8 cellular contexts compared by ENCODE assay signal in the genomic region with DNA sequence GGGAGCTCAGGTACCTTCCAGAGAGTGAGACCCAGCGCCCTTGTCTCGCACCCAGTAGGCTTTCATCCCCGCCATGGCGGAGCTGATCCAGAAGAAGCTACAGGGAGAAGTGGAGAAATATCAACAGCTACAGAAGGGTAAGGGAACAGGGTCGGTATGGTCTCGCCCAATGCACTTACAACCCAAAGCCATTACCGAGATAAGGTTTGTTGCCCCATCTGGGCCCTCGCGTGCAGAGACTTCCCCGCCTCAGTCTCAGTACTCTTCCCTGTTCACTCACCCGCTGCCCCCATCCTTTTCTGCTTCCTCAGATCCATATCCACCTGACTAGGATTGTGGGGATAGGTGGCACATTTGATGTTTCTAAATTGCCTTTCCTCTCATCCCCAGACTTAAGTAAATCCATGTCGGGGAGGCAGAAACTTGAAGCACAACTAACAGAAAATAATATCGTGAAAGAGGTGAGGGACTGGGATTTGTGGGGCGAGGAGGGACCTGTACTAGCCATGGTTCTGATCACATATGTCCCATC. TPM values are rescaled to one million over a fixed set of nuclear protein-coding genes. Genes with fewer than 3 reads are reported as not detected.
DNase-seq lines count a peak whose midpoint lies in the region; ATAC-seq and TF ChIP-seq lines count a peak whose summit lies in the region.

No MANE protein-coding gene starts in this region.

- TF ChIP-seq EP300 in sigmoid colon (IDR thresholded peaks at IDR 0.05): no peak

- no peak for DNase-seq in cardiac muscle cell (ENCODE audit: low read depth in 1 of 2, low spot score in 1 of 2)
- DNase-seq in left ventricle myocardium superior: no peak
- DNase-seq in RWPE2 (ENCODE audit: low spot score): no peak
- DNase-seq in fibroblast of lung (ENCODE audit: low read depth in 2 of 2): no peak
- no peak for DNase-seq in sigmoid colon
- DNase-seq in COLO829 (ENCODE audit: low spot score): no peak
- no peak for DNase-seq in activated CD4-positive, alpha-beta T cell treated with anti-CD3 and anti-CD28 coated beads, Interleukin-2, amount 50 U/mL, for 48 hours
- DNase-seq in activated gamma-delta T cell treated with Interleukin-2 at 50 U/mL for 16 hours: no peak

- H4K20me1 ChIP-seq in fibroblast of lung (ENCODE audit: control insufficient read depth, extremely low read depth, insufficient read depth, low read length): no peaks in the 10 kb centered on the region

- no peak for TF ChIP-seq POLR2A in sigmoid colon (IDR thresholded peaks at IDR 0.05)

- ATAC-seq in left ventricle myocardium superior: no peak
- peak; percentile 26 for ATAC-seq in RWPE2 (ENCODE audit: low read depth)

- H3K4me2 ChIP-seq in fibroblast of lung (ENCODE audit: extremely low read depth, insufficient read depth, low read length): peak overlapping the region; percentile 100

- peak overlapping the region; percentile 74 for H3K4me3 ChIP-seq in cardiac muscle cell
- H3K4me3 ChIP-seq in RWPE2 (ENCODE audit: severe bottlenecking): peak overlapping the region; percentile 76
- peak overlapping the region; percentile 86 to 99 (median 94) for H3K4me3 ChIP-seq in fibroblast of lung (replicated peaks in 1 of 4; ENCODE audit: control extremely low read depth in 1 of 4, insufficient read depth in 1 of 4, low read depth in 3 of 4, low read length in 4 of 4)
- peak overlapping the region; percentile 61 to 73 (median 69) for H3K4me3 ChIP-seq in sigmoid colon

- no peak for TF ChIP-seq CTCF in cardiac muscle cell (IDR thresholded peaks at IDR 0.05; ENCODE audit: low read depth, low read length)
- TF ChIP-seq CTCF in RWPE2 (IDR thresholded peaks at IDR 0.05; ENCODE audit: poor library complexity, severe bottlenecking): no peak
- no peak for TF ChIP-seq CTCF in fibroblast of lung (conservative IDR thresholded peaks at IDR 0.05 in 1 of 2, IDR thresholded peaks at IDR 0.05 in 1 of 2; ENCODE audit: low read depth in 1 of 2, low read length in 2 of 2)
- TF ChIP-seq CTCF in sigmoid colon (IDR thresholded peaks at IDR 0.05): no peak

- H3K36me3 ChIP-seq in cardiac muscle cell (peaks cover 22% of the 10 kb centered on the region), RWPE2 (ENCODE audit: low read depth) (peaks cover 57% of the 10 kb centered on the region), fibroblast of lung (ENCODE audit: control insufficient read depth, insufficient read depth, low read length) (peaks cover 29% of the 10 kb centered on the region), sigmoid colon (peaks cover 14 to 70% (median 32%) of the 10 kb centered on the region in 4 donors)

- peak overlapping the region; percentile 58 for H2AFZ ChIP-seq in fibroblast of lung (ENCODE audit: low read length)

- 3 to 5% methylated on average over 14 of the region's 14 CpGs for WGBS in sigmoid colon, 2 donors

- H3K4me1 ChIP-seq in cardiac muscle cell (ENCODE audit: low read depth) (peaks cover 4% of the 10 kb centered on the region), RWPE2 (ENCODE audit: insufficient read depth, poor library complexity, severe bottlenecking) (no peaks in the 10 kb centered on the region), fibroblast of lung (ENCODE audit: control insufficient read depth, extremely low read depth, insufficient read depth, low read length) (peaks cover 11% of the 10 kb centered on the region), sigmoid colon (peaks cover 0 to 30% (median 23%) of the 10 kb centered on the region in 4 donors)

- H3K27ac ChIP-seq in cardiac muscle cell (peak overlapping the region; percentile 22), RWPE2 (ENCODE audit: poor library complexity, severe bottlenecking) (peak overlapping the region; percentile 23), fibroblast of lung (ENCODE audit: insufficient read depth, low read length) (peak overlapping the region; percentile 75), sigmoid colon (peak overlapping the region; percentile 80 to 88 (median 82))

- H3K79me2 ChIP-seq in fibroblast of lung (ENCODE audit: control insufficient read depth, insufficient read depth, low read length): peaks cover 31% of the 10 kb centered on the region

- H3K27me3 ChIP-seq in cardiac muscle cell (no peaks in the 10 kb centered on the region), RWPE2 (ENCODE audit: insufficient read depth, poor library complexity, severe bottlenecking) (no peaks in the 10 kb centered on the region), fibroblast of lung (ENCODE audit: control insufficient read depth, insufficient read depth, low read length) (no peaks in the 10 kb centered on the region), sigmoid colon (no peaks in the 10 kb centered on the region)

- peak overlapping the region; percentile 73 for H3K9ac ChIP-seq in fibroblast of lung (ENCODE audit: insufficient read depth, low read length)

- no peaks in the 10 kb centered on the region for H3K9me3 ChIP-seq in cardiac muscle cell (ENCODE audit: low read depth)
- H3K9me3 ChIP-seq in RWPE2 (ENCODE audit: severe bottlenecking): no peaks in the 10 kb centered on the region
- no peaks in the 10 kb centered on the region for H3K9me3 ChIP-seq in fibroblast of lung (ENCODE audit: control insufficient read depth, insufficient read depth, low read depth, low read length)
- H3K9me3 ChIP-seq in sigmoid colon: no peaks in the 10 kb centered on the region

- intact Hi-C loops in left ventricle myocardium superior (cut with micrococcal nuclease) (no loop called here), sigmoid colon (cut with DNase I) (no loop called here)

RNA-seq across cellular contexts. Expression of a gene that starts 0.4 kb away (rescaled TPM):
- 72.8 and 95.3 TPM in 2 replicates for total RNA-seq in cardiac muscle cell
- polyA plus RNA-seq in cardiac muscle cell: 34.2 and 35.1 TPM in 2 replicates
- total RNA-seq in left ventricle myocardium superior: 57.3 TPM
- 39.8 and 43.1 TPM in 2 replicates for total RNA-seq in fibroblast of lung
- 46.7 and 50.5 TPM in 2 replicates for polyA plus RNA-seq in fibroblast of lung
- polyA plus RNA-seq in fibroblast of lung (2012): 88.3 and 89.0 TPM in 2 replicates
- 0.71 and 5.1 TPM in 2 replicates for polyA minus RNA-seq in fibroblast of lung (ENCODE audit: low replicate concordance)
- 10 to 100 TPM in 3 of 4 donors, 1 to 10 TPM in 1; 7.5 to 56.1 (median 31.8) TPM for total RNA-seq in sigmoid colon
- polyA plus RNA-seq in sigmoid colon: 100 to 1,000 TPM; 131 to 173 (median 144) TPM

RNA-seq across cellular contexts. Expression of a gene that starts 0.8 kb away (rescaled TPM):
- total RNA-seq in cardiac muscle cell: 34.8 and 58.9 TPM in 2 replicates
- polyA plus RNA-seq in cardiac muscle cell: 46.3 and 70.4 TPM in 2 replicates
- 15.1 TPM for total RNA-seq in left ventricle myocardium superior
- 55.2 and 67.3 TPM in 2 replicates for total RNA-seq in fibroblast of lung
- 31.1 and 45.0 TPM in 2 replicates for polyA plus RNA-seq in fibroblast of lung
- 42.9 and 62.3 TPM in 2 replicates for polyA plus RNA-seq in fibroblast of lung (2012)
- 37.5 and 130 TPM in 2 replicates for polyA minus RNA-seq in fibroblast of lung (ENCODE audit: low replicate concordance)
- 10 to 100 TPM; 28.2 to 41.6 (median 37.4) TPM for total RNA-seq in sigmoid colon
- 10 to 100 TPM; 15.3 to 51.2 (median 30.0) TPM for polyA plus RNA-seq in sigmoid colon

RNA-seq across cellular contexts. Expression of a gene that starts 8.9 kb away (rescaled TPM):
- 61.8 and 89.8 TPM in 2 replicates for total RNA-seq in cardiac muscle cell
- 86.1 and 115 TPM in 2 replicates for polyA plus RNA-seq in cardiac muscle cell
- total RNA-seq in left ventricle myocardium superior: 59.4 TPM
- total RNA-seq in fibroblast of lung: 22.1 and 22.8 TPM in 2 replicates
- polyA plus RNA-seq in fibroblast of lung: 17.4 and 20.5 TPM in 2 replicates
- 20.2 and 26.1 TPM in 2 replicates for polyA plus RNA-seq in fibroblast of lung (2012)
- polyA minus RNA-seq in fibroblast of lung (ENCODE audit: low replicate concordance): 54.9 and 57.4 TPM in 2 replicates
- total RNA-seq in sigmoid colon: 10 to 100 TPM; 33.2 to 48.9 (median 37.9) TPM
- polyA plus RNA-seq in sigmoid colon: 10 to 100 TPM in 2 of 3 donors, 1 to 10 TPM in 1; 5.8 to 40.2 (median 18.0) TPM

RNA-seq across cellular contexts. Expression of a gene that starts 12.9 kb away (rescaled TPM):
- total RNA-seq in cardiac muscle cell: 11.7 and 15.5 TPM in 2 replicates
- 11.0 and 15.8 TPM in 2 replicates for polyA plus RNA-seq in cardiac muscle cell
- 6.9 TPM for total RNA-seq in left ventricle myocardium superior
- total RNA-seq in fibroblast of lung: 5.1 and 11.1 TPM in 2 replicates
- 1.6 and 2.3 TPM in 2 replicates for polyA plus RNA-seq in fibroblast of lung
- 3.0 and 4.0 TPM in 2 replicates for polyA plus RNA-seq in fibroblast of lung (2012)
- polyA minus RNA-seq in fibroblast of lung (ENCODE audit: low replicate concordance): 6.1 and 8.2 TPM in 2 replicates
- 10 to 100 TPM in 3 of 4 donors, 1 to 10 TPM in 1; 7.2 to 22.2 (median 13.3) TPM for total RNA-seq in sigmoid colon
- 10 to 100 TPM; 19.2 to 23.6 (median 21.7) TPM for polyA plus RNA-seq in sigmoid colon

RNA-seq across cellular contexts. Expression of a gene that starts 18.0 kb away (rescaled TPM):
- total RNA-seq in cardiac muscle cell: 2,022 and 2,161 TPM in 2 replicates
- polyA plus RNA-seq in cardiac muscle cell: 1,298 and 1,698 TPM in 2 replicates
- total RNA-seq in left ventricle myocardium superior: 931 TPM
- 4,034 and 6,125 TPM in 2 replicates for total RNA-seq in fibroblast of lung
- polyA plus RNA-seq in fibroblast of lung: 4,559 and 4,995 TPM in 2 replicates
- 4,991 and 5,271 TPM in 2 replicates for polyA plus RNA-seq in fibroblast of lung (2012)
- 1,497 and 1,729 TPM in 2 replicates for polyA minus RNA-seq in fibroblast of lung (ENCODE audit: low replicate concordance)
- 1,000 to 10,000 TPM; 2,427 to 4,810 (median 4,005) TPM for total RNA-seq in sigmoid colon
- polyA plus RNA-seq in sigmoid colon: 1,000 to 10,000 TPM; 3,648 to 7,566 (median 5,490) TPM

Comparison
In these comparisons a context has a peak if more than half of its experiments do, and no peak if none do; other contexts are left out.
1. H3K27ac ChIP-seq: peak in every context shown above with its lines; median percentile 82 in sigmoid colon; 75 in fibroblast of lung; 23 in RWPE2; 22 in cardiac muscle cell.